20 cellular contexts compared by ENCODE assay signal in the genomic region with DNA sequence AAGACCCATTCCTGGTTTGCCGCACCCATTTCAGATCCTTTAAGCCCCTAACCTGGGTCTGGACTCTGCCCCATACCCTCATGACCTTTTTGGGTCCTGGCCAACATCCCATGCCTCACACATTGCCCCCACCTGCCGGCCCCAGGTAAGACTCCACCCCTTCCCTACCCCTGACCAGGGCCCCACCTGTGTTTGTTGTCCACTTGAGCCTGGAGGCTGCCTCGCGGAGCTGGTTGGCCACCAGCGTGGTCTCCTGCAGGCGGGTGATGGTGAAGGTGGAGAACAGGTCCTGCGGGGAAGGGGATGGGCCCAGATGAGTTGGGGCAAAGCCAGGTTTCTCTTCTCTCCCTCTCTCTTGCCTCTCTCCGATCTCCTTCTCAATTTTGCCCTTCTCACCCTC. TPM values are rescaled to one million over a fixed set of nuclear protein-coding genes. Genes with fewer than 3 reads are reported as not detected.
DNase-seq lines count a peak whose midpoint lies in the region; ATAC-seq and TF ChIP-seq lines count a peak whose summit lies in the region.
"Had no signal": no experiment of that assay in that cellular context is flagged by ENCODE, and none has a peak within 500 bp of the region (broad histone marks: within the 10 kb centered on the region; RNA-seq: fewer than 3 reads in every experiment).

No MANE protein-coding gene starts in this region.

- H3K9ac ChIP-seq in ES-I3 (ENCODE audit: low read depth, low read length) = peak overlapping the region; percentile 16; the same call in 1 of the 2 replicates

- no peaks in the 10 kb centered on the region for H3K27me3 ChIP-seq in body of pancreas
- H3K27me3 ChIP-seq: ascending aorta, gastrocnemius medialis, Peyer's patch had no signal

- ATAC-seq in body of pancreas (peak; percentile 3), GM21825 (IDR thresholded peaks at IDR 0.05; ENCODE audit: unreplicated experiment) (no peak)
- peak in 1 of 2 donors; percentile 18 for ATAC-seq in stimulated activated naive B cell treated with anti-CD40 and anti-IgM and Interleukin-4, amounts not matched to agents 10 μg/mL and 1 μg/mL and 100 μg/mL, for 72 hours (replicated peaks)

- intact Hi-C loops in activated CD4-positive, alpha-beta memory T cell treated with anti-CD3 and anti-CD28 coated beads for 36 hours (cut with micrococcal nuclease) = no loop called here
- intact Hi-C loops in body of pancreas (cut with DNase I) = no loop called here

- no peak for TF ChIP-seq POLR2A in body of pancreas (IDR thresholded peaks at IDR 0.05)

- DNase-seq in activated CD4-positive, alpha-beta memory T cell treated with anti-CD3 and anti-CD28 coated beads for 36 hours = no peak
- no peak for DNase-seq in activated CD4-positive, alpha-beta memory T cell treated with anti-CD3 and anti-CD28 coated beads, Interleukin-2, amount 10 ng/mL, durations not matched to agents 7 days and 5 days
- DNase-seq in body of pancreas (peak in 2 of 4 donors; percentile 15 to 21), NCI-H526 treated with DMSO at 0.1 percent for 48 hours (lab: John Stamatoyannopoulos, UW) (no peak), NCI-H1436 treated with DMSO at 0.1 percent for 48 hours (lab: John Stamatoyannopoulos, UW) (no peak)
- no peak for DNase-seq in stimulated activated naive B cell treated with anti-CD40 and anti-IgM and Interleukin-4, amounts not matched to agents 10 μg/mL and 1 μg/mL and 100 μg/mL, for 72 hours
- DNase-seq: activated B cell treated with CpG ODN at 0.5 μM for 24 hours; NCI-H1694; NK-92 treated with Interleukin-12 subunit alpha and Interleukin-12 subunit beta, amount 100 ng/mL, for 24 hours; occipital lobe; T-helper 9 cell had no signal

- no peak for TF ChIP-seq CTCF in body of pancreas (IDR thresholded peaks at IDR 0.05)

- 44 to 63% methylated on average over 5 to 8 of the region's 8 CpGs for WGBS in body of pancreas, 2 donors

- H3K4me1 ChIP-seq in ES-I3 (ENCODE audit: insufficient read depth, low read length) (no peaks in the 10 kb centered on the region), body of pancreas (peaks cover 18% of the 10 kb centered on the region)

- no peaks in the 10 kb centered on the region for H3K36me3 ChIP-seq in ES-I3 (ENCODE audit: insufficient read depth, low read length)
- H3K36me3 ChIP-seq in body of pancreas (replicated peaks in 1 of 2; ENCODE audit: insufficient read depth in 1 of 2, low read depth in 2 of 2) = no peaks in the 10 kb centered on the region
- H3K36me3 ChIP-seq: gastrocnemius medialis had no signal

- no peaks in the 10 kb centered on the region for H3K9me3 ChIP-seq in ES-I3 (ENCODE audit: control insufficient read depth, insufficient read depth, low read length)
- H3K9me3 ChIP-seq in body of pancreas = no peaks in the 10 kb centered on the region
- H3K9me3 ChIP-seq: ascending aorta, gastrocnemius medialis, Peyer's patch had no signal

- H3K27ac ChIP-seq in body of pancreas = peak overlapping the region in 1 of 4 donors; percentile 11
- H3K27ac ChIP-seq: ascending aorta, gastrocnemius medialis, Peyer's patch had no signal

- H3K36me3 Mint-ChIP-seq in activated CD4-positive, alpha-beta memory T cell treated with anti-CD3 and anti-CD28 coated beads for 36 hours = peaks cover 28% of the 10 kb centered on the region
- H3K36me3 Mint-ChIP-seq in activated CD4-positive, alpha-beta memory T cell treated with anti-CD3 and anti-CD28 coated beads, Interleukin-2, amount 10 ng/mL, durations not matched to agents 7 days and 5 days (ENCODE audit: low read depth) = peaks cover 55% of the 10 kb centered on the region
- H3K36me3 Mint-ChIP-seq in stimulated activated naive B cell treated with anti-CD40 and anti-IgM and Interleukin-4, amounts not matched to agents 10 μg/mL and 1 μg/mL and 100 μg/mL, for 72 hours = peaks cover 61 to 71% of the 10 kb centered on the region in 2 donors

- no peaks in the 10 kb centered on the region for H3K27me3 Mint-ChIP-seq in activated CD4-positive, alpha-beta memory T cell treated with anti-CD3 and anti-CD28 coated beads for 36 hours
- no peaks in the 10 kb centered on the region for H3K27me3 Mint-ChIP-seq in activated CD4-positive, alpha-beta memory T cell treated with anti-CD3 and anti-CD28 coated beads, Interleukin-2, amount 10 ng/mL, durations not matched to agents 7 days and 5 days
- no peaks in the 10 kb centered on the region for H3K27me3 Mint-ChIP-seq in stimulated activated naive B cell treated with anti-CD40 and anti-IgM and Interleukin-4, amounts not matched to agents 10 μg/mL and 1 μg/mL and 100 μg/mL, for 72 hours
- H3K27me3 Mint-ChIP-seq: activated B cell treated with CpG ODN at 0.5 μM for 24 hours; CD4-positive, alpha-beta memory T cell had no signal

- POLR2A ChIA-PET in activated CD4-positive, alpha-beta memory T cell treated with anti-CD3 and anti-CD28 coated beads for 36 hours (lab: Charles Lee) = no interaction called here
- POLR2A ChIA-PET in activated CD4-positive, alpha-beta memory T cell treated with anti-CD3 and anti-CD28 coated beads, Interleukin-2, amount 10 ng/mL, durations not matched to agents 7 days and 5 days (lab: Charles Lee) = interaction anchor here (1.3 to 1.5 kb wide), 2 partner anchors 19 to 43 kb away, joined by 3 to 4 read pairs; no protein-coding TSS in a partner anchor

- no peak overlapping the region for H3K4me3 Mint-ChIP-seq in activated CD4-positive, alpha-beta memory T cell treated with anti-CD3 and anti-CD28 coated beads for 36 hours
- H3K4me3 Mint-ChIP-seq in activated CD4-positive, alpha-beta memory T cell treated with anti-CD3 and anti-CD28 coated beads, Interleukin-2, amount 10 ng/mL, durations not matched to agents 7 days and 5 days = no peak overlapping the region
- peak overlapping the region in 1 of 2 donors; percentile 29 for H3K4me3 Mint-ChIP-seq in stimulated activated naive B cell treated with anti-CD40 and anti-IgM and Interleukin-4, amounts not matched to agents 10 μg/mL and 1 μg/mL and 100 μg/mL, for 72 hours
- H3K4me3 Mint-ChIP-seq: activated B cell treated with CpG ODN at 0.5 μM for 24 hours; CD4-positive, alpha-beta memory T cell had no signal

- H3K27ac Mint-ChIP-seq in activated CD4-positive, alpha-beta memory T cell treated with anti-CD3 and anti-CD28 coated beads for 36 hours = peak overlapping the region; percentile 18
- no peak overlapping the region for H3K27ac Mint-ChIP-seq in activated CD4-positive, alpha-beta memory T cell treated with anti-CD3 and anti-CD28 coated beads, Interleukin-2, amount 10 ng/mL, durations not matched to agents 7 days and 5 days
- H3K27ac Mint-ChIP-seq in stimulated activated naive B cell treated with anti-CD40 and anti-IgM and Interleukin-4, amounts not matched to agents 10 μg/mL and 1 μg/mL and 100 μg/mL, for 72 hours = peak overlapping the region; percentile 94
- H3K27ac Mint-ChIP-seq: activated T-cell treated with anti-CD3 and anti-CD28 coated beads, Interleukin-2, amount 50 U/mL, for 72 hours had no signal

- H3K9me3 Mint-ChIP-seq in activated CD4-positive, alpha-beta memory T cell treated with anti-CD3 and anti-CD28 coated beads for 36 hours = no peaks in the 10 kb centered on the region
- no peaks in the 10 kb centered on the region for H3K9me3 Mint-ChIP-seq in activated CD4-positive, alpha-beta memory T cell treated with anti-CD3 and anti-CD28 coated beads, Interleukin-2, amount 10 ng/mL, durations not matched to agents 7 days and 5 days
- H3K9me3 Mint-ChIP-seq in stimulated activated naive B cell treated with anti-CD40 and anti-IgM and Interleukin-4, amounts not matched to agents 10 μg/mL and 1 μg/mL and 100 μg/mL, for 72 hours = peaks cover 0 to 2% of the 10 kb centered on the region in 2 donors
- H3K9me3 Mint-ChIP-seq: activated B cell treated with CpG ODN at 0.5 μM for 24 hours; activated naive CD4-positive, alpha-beta T cell treated with anti-CD3 and anti-CD28 coated beads, Interleukin-2, amount 50 U/mL, for 72 hours; activated T-cell treated with anti-CD3 and anti-CD28 coated beads, Interleukin-2, amount 50 U/mL, for 72 hours; CD4-positive, alpha-beta memory T cell had no signal

- CTCF ChIA-PET in activated CD4-positive, alpha-beta memory T cell treated with anti-CD3 and anti-CD28 coated beads for 36 hours (lab: Charles Lee) = no interaction called here
- CTCF ChIA-PET in activated CD4-positive, alpha-beta memory T cell treated with anti-CD3 and anti-CD28 coated beads, Interleukin-2, amount 10 ng/mL, durations not matched to agents 7 days and 5 days (lab: Charles Lee) = interaction anchor here (1.1 kb wide), 1 partner anchor 37 kb away, joined by 3 read pairs; a partner anchor contains a TSS

- H3K4me3 ChIP-seq in body of pancreas = no peak overlapping the region
- H3K4me3 ChIP-seq: lung had no signal

- no peaks in the 10 kb centered on the region for H3K4me1 Mint-ChIP-seq in activated CD4-positive, alpha-beta memory T cell treated with anti-CD3 and anti-CD28 coated beads for 36 hours (ENCODE audit: low read depth)
- peaks cover 9% of the 10 kb centered on the region for H3K4me1 Mint-ChIP-seq in activated CD4-positive, alpha-beta memory T cell treated with anti-CD3 and anti-CD28 coated beads, Interleukin-2, amount 10 ng/mL, durations not matched to agents 7 days and 5 days
- H3K4me1 Mint-ChIP-seq in stimulated activated naive B cell treated with anti-CD40 and anti-IgM and Interleukin-4, amounts not matched to agents 10 μg/mL and 1 μg/mL and 100 μg/mL, for 72 hours = peaks cover 16 to 17% of the 10 kb centered on the region in 2 donors
- H3K4me1 Mint-ChIP-seq: CD4-positive, alpha-beta memory T cell had no signal

RNA-seq across cellular contexts. Expression of a gene that starts 19.5 kb away (rescaled TPM):
- total RNA-seq in activated CD4-positive, alpha-beta memory T cell treated with anti-CD3 and anti-CD28 coated beads for 36 hours = 100 to 1,000 TPM; 123 to 127 TPM
- 100 to 1,000 TPM; 146 to 150 TPM for total RNA-seq in activated CD4-positive, alpha-beta memory T cell treated with anti-CD3 and anti-CD28 coated beads, Interleukin-2, amount 10 ng/mL, durations not matched to agents 7 days and 5 days
- 10 to 100 TPM; 30.0 to 48.0 TPM for total RNA-seq in body of pancreas

RNA-seq across cellular contexts. Expression of a gene that starts 19.6 kb away (rescaled TPM):
- 10 to 100 TPM; 17.1 to 17.8 TPM for total RNA-seq in activated CD4-positive, alpha-beta memory T cell treated with anti-CD3 and anti-CD28 coated beads for 36 hours
- total RNA-seq in activated CD4-positive, alpha-beta memory T cell treated with anti-CD3 and anti-CD28 coated beads, Interleukin-2, amount 10 ng/mL, durations not matched to agents 7 days and 5 days = 10 to 100 TPM; 16.9 to 21.3 TPM
- total RNA-seq in body of pancreas = 10 to 100 TPM; 12.5 to 37.2 TPM

RNA-seq across cellular contexts. Expression of a gene that starts 34.6 kb away (rescaled TPM):
- 100 to 1,000 TPM; 126 to 127 TPM for total RNA-seq in activated CD4-positive, alpha-beta memory T cell treated with anti-CD3 and anti-CD28 coated beads for 36 hours
- 100 to 1,000 TPM; 106 to 113 TPM for total RNA-seq in activated CD4-positive, alpha-beta memory T cell treated with anti-CD3 and anti-CD28 coated beads, Interleukin-2, amount 10 ng/mL, durations not matched to agents 7 days and 5 days
- total RNA-seq in body of pancreas = 100 to 1,000 TPM in 1 of 2 donors, 10 to 100 TPM in 1; 55.8 to 136 TPM

RNA-seq across cellular contexts. Expression of a gene that starts 36.3 kb away (rescaled TPM):
- total RNA-seq in activated CD4-positive, alpha-beta memory T cell treated with anti-CD3 and anti-CD28 coated beads for 36 hours = 10 to 100 TPM; 18.2 to 19.1 TPM
- 10 to 100 TPM; 39.9 to 44.3 TPM for total RNA-seq in activated CD4-positive, alpha-beta memory T cell treated with anti-CD3 and anti-CD28 coated beads, Interleukin-2, amount 10 ng/mL, durations not matched to agents 7 days and 5 days
- total RNA-seq in body of pancreas = 10 to 100 TPM in 1 of 2 donors, 1 to 10 TPM in 1; 9.9 to 16.9 TPM

RNA-seq across cellular contexts. Expression of a gene that starts 36.4 kb away (rescaled TPM):
- 1 to 10 TPM; 6.9 to 7.0 TPM for total RNA-seq in activated CD4-positive, alpha-beta memory T cell treated with anti-CD3 and anti-CD28 coated beads for 36 hours
- total RNA-seq in activated CD4-positive, alpha-beta memory T cell treated with anti-CD3 and anti-CD28 coated beads, Interleukin-2, amount 10 ng/mL, durations not matched to agents 7 days and 5 days = 10 to 100 TPM; 16.9 to 17.1 TPM
- total RNA-seq in body of pancreas = 1 to 10 TPM; 2.0 to 2.6 TPM
